9 cellular contexts compared by ENCODE assay signal in the genomic region with DNA sequence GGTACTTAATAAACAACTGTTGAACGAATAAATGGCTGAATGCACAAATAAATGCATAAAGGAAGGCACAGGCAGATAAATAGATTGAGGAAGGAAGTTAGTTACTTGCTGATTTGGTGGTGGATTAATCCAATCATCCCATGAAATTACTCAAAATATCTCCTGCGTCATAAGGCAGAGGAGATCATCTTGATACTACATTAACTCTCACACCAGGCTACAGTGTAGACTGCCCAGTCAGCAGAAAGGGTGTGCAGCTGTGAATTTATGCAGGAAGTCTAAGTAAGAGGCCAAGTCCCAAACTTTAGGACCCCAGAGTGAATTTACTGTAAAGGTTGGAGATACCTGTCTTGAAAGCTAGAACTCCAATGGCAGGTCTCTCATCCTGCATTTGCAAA. TPM values are rescaled to one million over a fixed set of nuclear protein-coding genes. Genes with fewer than 3 reads are reported as not detected.
DNase-seq lines count a peak whose midpoint lies in the region; ATAC-seq, FAIRE-seq and TF ChIP-seq lines count a peak whose summit lies in the region.
"Had no signal": no experiment of that assay in that cellular context is flagged by ENCODE, and none has a peak within 500 bp of the region (broad histone marks: within the 10 kb centered on the region; RNA-seq: fewer than 3 reads in every experiment).

No MANE protein-coding gene starts in this region.

- TF ChIP-seq RAD21 in A549 (conservative IDR thresholded peaks at IDR 0.05 in 1 of 2, IDR thresholded peaks at IDR 0.05 in 1 of 2) (no peak), K562 (CRISPR knock-in tag; conservative IDR thresholded peaks at IDR 0.05 in 1 of 2, IDR thresholded peaks at IDR 0.05 in 1 of 2) (no peak)

- no peak for TF ChIP-seq EP300 in A549 (IDR thresholded peaks at IDR 0.05)
- TF ChIP-seq EP300 in K562 (IDR thresholded peaks at IDR 0.05; ENCODE audit: low read length), result no peak

- H3K27ac ChIP-seq in A549 (peak overlapping the region; percentile 83 to 92), K562 (ENCODE audit: extremely low read depth, low read depth, low read length) (no peak overlapping the region), left ventricle myocardium inferior (replicated peaks) (peak overlapping the region; percentile 78), trophoblast cell (ENCODE audit: low read depth, low read length) (peak overlapping the region; percentile 80)

- H2AK5ac ChIP-seq in trophoblast cell (ENCODE audit: low read length), result no peak overlapping the region

- no peak overlapping the region for H3K18ac ChIP-seq in trophoblast cell (ENCODE audit: low read length)

- BruUV-seq in K562 (replicated peaks; lab: Mats Ljungman, UMichigan), result no TSS peak

- intact Hi-C loops in K562 (cut with micrococcal nuclease), result no loop called here
- intact Hi-C loops in left ventricle myocardium inferior (cut with micrococcal nuclease), result no loop called here

- H2AFZ ChIP-seq in K562 (ENCODE audit: low read depth, low read length) (no peak overlapping the region), trophoblast cell (ENCODE audit: insufficient read depth, low read length, poor library complexity) (no peak overlapping the region)

- in situ Hi-C loops in K562 (cut with MboI), result no loop called here

- H3K4ac ChIP-seq in trophoblast cell (ENCODE audit: low read depth, low read length), result no peak overlapping the region

- H4K20me1 ChIP-seq in K562 (replicated peaks; ENCODE audit: control insufficient read depth, insufficient read depth, low read length), result no peaks in the 10 kb centered on the region

- no peak overlapping the region for H4K12ac ChIP-seq in trophoblast cell (ENCODE audit: low read depth, low read length)

- H4K8ac ChIP-seq in trophoblast cell (ENCODE audit: low read depth, low read length), result no peak overlapping the region

- FAIRE-seq in A549 (lab: Jason Lieb, UNC) (no peak), K562 (lab: Jason Lieb, UNC) (no peak)

- H3K4me2 ChIP-seq in A549 (peak overlapping the region; percentile 79), K562 (ENCODE audit: insufficient read depth, low read length) (no peak overlapping the region), trophoblast cell (ENCODE audit: low read length) (no peak overlapping the region)

- ATAC-seq in A549 (no peak), K562 (no peak), HG03025 (IDR thresholded peaks at IDR 0.05; ENCODE audit: low FRiP score, unreplicated experiment) (no peak), GM21619 (IDR thresholded peaks at IDR 0.05; ENCODE audit: unreplicated experiment) (no peak), GM21529 (IDR thresholded peaks at IDR 0.05; ENCODE audit: unreplicated experiment) (no peak)

- TF ChIP-seq POLR2A in A549 (IDR thresholded peaks at IDR 0.05; ENCODE audit: low read length), result no peak
- no peak for TF ChIP-seq POLR2A in K562 (conservative IDR thresholded peaks at IDR 0.05)

- H3K9me3 ChIP-seq in A549, result no peaks in the 10 kb centered on the region
- no peaks in the 10 kb centered on the region for H3K9me3 ChIP-seq in K562 (replicated peaks; ENCODE audit: control insufficient read depth, insufficient read depth, low read depth, low read length)
- no peaks in the 10 kb centered on the region for H3K9me3 ChIP-seq in left ventricle myocardium inferior (replicated peaks)
- no peaks in the 10 kb centered on the region for H3K9me3 ChIP-seq in trophoblast cell (ENCODE audit: insufficient read depth, low read depth, low read length)

- TF ChIP-seq CTCF in A549 (IDR thresholded peaks at IDR 0.05) (no peak), K562 (IDR thresholded peaks at IDR 0.05 in 2 of 3, conservative IDR thresholded peaks at IDR 0.05 in 1 of 3; ENCODE audit: insufficient read depth in 2 of 3, low read depth in 1 of 3, low read length in 3 of 3) (no peak), left ventricle myocardium inferior (IDR thresholded peaks at IDR 0.05; ENCODE audit: borderline replicate concordance) (no peak)

- H3K4me1 ChIP-seq in A549 (peaks cover 79% of the 10 kb centered on the region), K562 (replicated peaks in 1 of 2; ENCODE audit: control insufficient read depth in 2 of 2, insufficient read depth in 2 of 2, low read length in 2 of 2) (no peaks in the 10 kb centered on the region), left ventricle myocardium inferior (peaks cover 73% of the 10 kb centered on the region), trophoblast cell (ENCODE audit: control insufficient read depth in 1 of 2, insufficient read depth in 2 of 2, low read length in 2 of 2) (peaks cover 29 to 37% of the 10 kb centered on the region in 2 experiments)

- 93% methylated on average over 2 of the region's 2 CpGs for WGBS in A549 (ENCODE audit: missing lambda C conversion rate)
- 0% methylated on average over 2 of the region's 2 CpGs for WGBS in K562 (ENCODE audit: insufficient coverage, low coverage, missing lambda C conversion rate)
- no CpG with 5 or more reads among the region's 2 CpGs for WGBS in trophoblast cell (ENCODE audit: extremely low coverage, insufficient coverage, insufficient read length)

- H3K14ac ChIP-seq in trophoblast cell (ENCODE audit: low read length), result no peak overlapping the region

- H3K36me3 ChIP-seq in K562 (ENCODE audit: control insufficient read depth, insufficient read depth, low read length), result no peaks in the 10 kb centered on the region
- no peaks in the 10 kb centered on the region for H3K36me3 ChIP-seq in left ventricle myocardium inferior
- H3K36me3 ChIP-seq in trophoblast cell (ENCODE audit: control insufficient read depth in 1 of 2, insufficient read depth in 2 of 2, low read length in 2 of 2), result peaks cover 0 to 7% of the 10 kb centered on the region in 2 experiments

- CTCF ChIA-PET in A549 (lab: Yijun Ruan, JAX), result interaction anchor here (0.7 to 4.4 kb wide), 8 partner anchors 19 to 298 kb away, joined by 3 to 13 read pairs (median 6); a partner anchor contains a TSS
- CTCF ChIA-PET in K562 (lab: Yijun Ruan, JAX; ENCODE audit: low intra/inter-chr PET ratio), result no interaction called here

- H3K4me3 ChIP-seq in A549 (no peak overlapping the region), K562 (no peak overlapping the region), left ventricle myocardium inferior (no peak overlapping the region), trophoblast cell (ENCODE audit: low read depth, low read length) (no peak overlapping the region)

- H3K27me3 ChIP-seq in K562 (ENCODE audit: control insufficient read depth in 2 of 2, insufficient read depth in 2 of 2, low read length in 2 of 2) (no peaks in the 10 kb centered on the region), left ventricle myocardium inferior (ENCODE audit: low read depth) (no peaks in the 10 kb centered on the region), trophoblast cell (ENCODE audit: insufficient read depth, low read length) (no peaks in the 10 kb centered on the region)

- H2BK120ac ChIP-seq in trophoblast cell (ENCODE audit: insufficient read depth, low read length, poor library complexity), result no peak overlapping the region

- H3K9me1 ChIP-seq in K562 (ENCODE audit: control insufficient read depth, insufficient read depth, low read length), result no peaks in the 10 kb centered on the region

- POLR2A ChIA-PET in A549 (lab: Yijun Ruan, JAX) (interaction anchor here (1.3 to 1.6 kb wide), 2 partner anchors 18 to 38 kb away, joined by 3 to 7 read pairs; a partner anchor contains a TSS), K562 (lab: Yijun Ruan, JAX) (no interaction called here)

- DNase-seq in A549 (ENCODE audit: low read depth in 1 of 2, low spot score in 1 of 2), result no peak
- no peak for DNase-seq in K562 (ENCODE audit: extremely low read depth in 1 of 4, low spot score in 3 of 4)
- DNase-seq in left ventricle myocardium inferior, result no peak
- no peak for DNase-seq in trophoblast cell
- no peak for DNase-seq in NCI-H510A (lab: John Stamatoyannopoulos, UW)
- DNase-seq: stimulated activated CD4-positive, alpha-beta T cell treated with anti-CD3 and anti-CD28 coated beads, Interleukin-4, amount 100 ng/mL, for 24 hours had no signal

- no peak overlapping the region for H2BK12ac ChIP-seq in trophoblast cell (ENCODE audit: low read length)

- H4K91ac ChIP-seq in trophoblast cell (ENCODE audit: low read depth, low read length), result peak overlapping the region; percentile 7

- H3K79me2 ChIP-seq in K562 (ENCODE audit: control insufficient read depth, insufficient read depth, low read length) (no peaks in the 10 kb centered on the region), trophoblast cell (ENCODE audit: control insufficient read depth, insufficient read depth, low read length, poor library complexity) (peaks cover 3% of the 10 kb centered on the region)

- H3K23ac ChIP-seq in trophoblast cell (ENCODE audit: low read length), result no peak overlapping the region

- H3K79me1 ChIP-seq in trophoblast cell (ENCODE audit: low read length), result peaks cover 18% of the 10 kb centered on the region

- H3K9ac ChIP-seq in K562 (ENCODE audit: insufficient read depth in 1 of 2, low read depth in 2 of 2, low read length in 2 of 2) (no peak overlapping the region), trophoblast cell (ENCODE audit: low read length) (no peak overlapping the region)

- peak overlapping the region; percentile 58 for H2BK5ac ChIP-seq in trophoblast cell (ENCODE audit: low read depth, low read length, poor library complexity)

RNA-seq across cellular contexts. Expression of a gene that starts 38.6 kb away (rescaled TPM):
- 6.3 and 8.0 TPM in 2 replicates for polyA plus RNA-seq in A549 (2011; rRNA removed)
- polyA plus RNA-seq in A549 (2012; cell fraction: cytosol; rRNA removed), result 1.0 and 1.2 TPM in 2 replicates
- 4.5 and 4.8 TPM in 2 replicates for polyA plus RNA-seq in A549 (2012; cell fraction: nucleus; rRNA removed)
- 4.9 to 6.2 TPM (median 5.3 TPM) in 3 replicates for polyA plus RNA-seq in A549 (2017; fragmentation: RNase III; extraction: RNeasy Plus Mini Kit Qiagen cat#74134 plus additional on column Dnase treatment)
- polyA minus RNA-seq in A549 (2011; rRNA and poly(A)+ RNA removed), result 35.2 and 39.1 TPM in 2 replicates
- total RNA-seq in K562 (2011; cell fraction: chromatin; rRNA removed; ENCODE audit: low replicate concordance), result not detected in 2 replicates
- total RNA-seq in K562 (2011; cell fraction: nucleolus; rRNA removed), result not detected in 2 replicates
- total RNA-seq in K562 (2011; cell fraction: nucleoplasm; rRNA removed), result not detected in 2 replicates
- 0.09 TPM in 1 of 2 replicates, not detected in the other for total RNA-seq in K562 (2014; rRNA removed)
- not detected in 2 replicates for total RNA-seq in K562 (2014; rRNA removed; fragmentation: Illumina TruSeq; extraction: Trizol)
- total RNA-seq in K562 (2015; rRNA removed; fragmentation: Illumina TruSeq; extraction: Trizol), result not detected in 2 replicates
- 0.04 and 0.07 TPM in 2 replicates for total RNA-seq in K562 (2021)
- not detected in 2 replicates for polyA plus RNA-seq in K562 (2011; rRNA removed)
- polyA plus RNA-seq in K562 (2011; cell fraction: cytosol; rRNA removed), result not detected in 2 replicates
- polyA plus RNA-seq in K562 (2011; cell fraction: nucleus; rRNA removed), result not detected in 2 replicates
- not detected in 2 replicates for polyA plus RNA-seq in K562 (2012)
- polyA plus RNA-seq in K562 (2014; fragmentation: Illumina TruSeq; extraction: Trizol), result not detected in 2 replicates
- polyA plus RNA-seq in K562 (2014; fragmentation: Nextera tagmentation; extraction: Ambion mirVana), result not detected
- not detected in 2 replicates for polyA plus RNA-seq in K562 (2014; rRNA removed)
- polyA minus RNA-seq in K562 (2011; rRNA and poly(A)+ RNA removed), result not detected in 2 replicates
- polyA minus RNA-seq in K562 (2011; cell fraction: cytosol; rRNA and poly(A)+ RNA removed), result not detected in 2 replicates
- polyA minus RNA-seq in K562 (2011; cell fraction: nucleus; rRNA and poly(A)+ RNA removed), result not detected in 2 replicates
- total RNA-seq in left ventricle myocardium inferior, result 8.7 TPM
- 24.6 and 25.1 TPM in 2 replicates for polyA plus RNA-seq in trophoblast cell (2013)
